28 cellular contexts compared by ENCODE assay signal in the genomic region with DNA sequence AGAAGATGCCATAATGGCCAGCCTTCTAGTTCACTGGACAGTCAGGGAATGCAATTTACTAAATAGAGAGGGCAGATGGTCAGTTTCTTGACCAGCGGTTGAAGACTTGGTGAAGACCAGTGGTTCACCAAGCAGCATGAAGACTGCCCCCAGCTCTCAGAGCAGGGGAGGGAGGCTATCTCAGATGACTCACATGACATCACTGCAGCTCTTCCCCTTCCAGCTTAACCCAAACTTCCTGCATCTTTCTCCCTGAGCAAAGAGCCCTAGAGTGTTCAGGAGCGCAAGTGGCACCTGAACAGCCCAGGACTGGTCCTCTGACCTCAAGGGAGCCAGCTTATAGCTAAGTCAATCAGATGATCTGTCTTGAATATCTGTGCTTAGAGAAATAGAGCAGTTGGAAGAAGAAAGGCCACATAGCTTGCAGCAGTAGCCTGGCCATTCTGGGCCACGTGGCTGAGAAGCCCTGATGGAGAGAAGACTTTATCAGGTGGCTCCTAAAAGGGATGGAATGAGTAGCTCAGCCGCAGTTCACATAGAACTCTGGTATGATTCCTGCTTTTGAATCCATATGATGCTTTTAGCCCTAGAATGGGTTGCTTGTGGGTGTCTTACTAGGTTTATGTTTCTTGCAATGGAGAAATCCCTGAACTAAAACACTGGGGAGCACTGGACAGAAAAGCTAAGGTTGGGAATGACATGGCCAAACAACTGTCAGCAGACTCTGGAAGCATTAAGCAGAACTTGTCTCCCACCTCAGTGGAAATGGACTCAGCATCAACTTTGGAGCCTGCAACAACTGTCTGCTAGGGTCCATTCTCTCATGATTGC.
"Had no signal": no experiment of that assay in that cellular context is flagged by ENCODE, and none has a peak within 500 bp of the region (broad histone marks: within the 10 kb centered on the region; RNA-seq: fewer than 3 reads in every experiment).

No MANE protein-coding gene starts in this region.

- H3K36me3 Mint-ChIP-seq: natural killer cell; neural progenitor cell; stimulated activated effector memory CD8-positive, alpha-beta T cell treated with anti-CD3 and anti-CD28 coated beads, Interleukin-12 subunit alpha, Interleukin-12 subunit beta, amount 100 ng/mL, for 72 hours; stimulated activated naive B cell treated with anti-CD40 and anti-IgM and Interleukin-4, amounts not matched to agents 10 μg/mL and 1 μg/mL and 100 μg/mL, for 72 hours; type B pancreatic cell had no signal

- H3K4me2 ChIP-seq: neural progenitor cell had no signal

- H2AFZ ChIP-seq: neural progenitor cell, parathyroid adenoma had no signal

- H3K27ac ChIP-seq: neural progenitor cell, ovary, parathyroid adenoma, psoas muscle, right lobe of liver, sigmoid colon, stomach, thoracic aorta, thyroid gland, tibial nerve, upper lobe of right lung, uterus had no signal

- H3K9ac ChIP-seq: neural progenitor cell, parathyroid adenoma had no signal

- H3K27me3 ChIP-seq: neural progenitor cell, ovary, right lobe of liver, sigmoid colon, thyroid gland, tibial nerve, upper lobe of right lung, uterus had no signal

- H3K27ac Mint-ChIP-seq: natural killer cell; nephron; neural progenitor cell; progenitor cell of endocrine pancreas; stimulated activated effector memory CD8-positive, alpha-beta T cell treated with anti-CD3 and anti-CD28 coated beads, Interleukin-12 subunit alpha, Interleukin-12 subunit beta, amount 100 ng/mL, for 72 hours; stimulated activated naive B cell treated with anti-CD40 and anti-IgM and Interleukin-4, amounts not matched to agents 10 μg/mL and 1 μg/mL and 100 μg/mL, for 72 hours; stimulated activated naive CD8-positive, alpha-beta T cell treated with anti-CD3 and anti-CD28 coated beads, Interleukin-15, Interleukin-2, amounts not matched to agents 100 ng/mL and 50 ng/mL, for 24 hours; type B pancreatic cell had no signal

- H3K9me3 Mint-ChIP-seq: natural killer cell; stimulated activated effector memory CD8-positive, alpha-beta T cell treated with anti-CD3 and anti-CD28 coated beads, Interleukin-12 subunit alpha, Interleukin-12 subunit beta, amount 100 ng/mL, for 72 hours; stimulated activated naive B cell treated with anti-CD40 and anti-IgM and Interleukin-4, amounts not matched to agents 10 μg/mL and 1 μg/mL and 100 μg/mL, for 72 hours; stimulated activated naive CD8-positive, alpha-beta T cell treated with anti-CD3 and anti-CD28 coated beads, Interleukin-15, Interleukin-2, amounts not matched to agents 100 ng/mL and 50 ng/mL, for 24 hours; type B pancreatic cell had no signal

- H3K79me2 ChIP-seq: parathyroid adenoma had no signal

- H3K9me3 ChIP-seq: ovary, psoas muscle, right lobe of liver, sigmoid colon, stomach, thoracic aorta, thyroid gland, tibial nerve, upper lobe of right lung, uterus had no signal

- H3K4me1 ChIP-seq: neural progenitor cell, parathyroid adenoma, psoas muscle, right lobe of liver, sigmoid colon, stomach, thyroid gland, tibial nerve, upper lobe of right lung, uterus had no signal

- H3K36me3 ChIP-seq: neural progenitor cell, ovary, right lobe of liver, sigmoid colon, stomach, thoracic aorta, thyroid gland, tibial nerve, upper lobe of right lung, uterus had no signal

- H3K4me3 ChIP-seq: neural progenitor cell, ovary, psoas muscle, right lobe of liver, sigmoid colon, stomach, thoracic aorta, thyroid gland, tibial nerve, upper lobe of right lung, uterus had no signal

- DNase-seq: natural killer cell; occipital lobe; ovary; posterior cingulate gyrus; psoas muscle; right cardiac atrium; right lobe of liver; sigmoid colon; small intestine; stimulated activated CD4-positive, alpha-beta T cell treated with anti-CD3 and anti-CD28 coated beads, Interleukin-15, amount 100 ng/mL, for 24 hours; stimulated activated CD4-positive, alpha-beta T cell treated with anti-CD3 and anti-CD28 coated beads, Interleukin-2, amount 100 ng/mL, for 24 hours; stimulated activated CD4-positive, alpha-beta T cell treated with anti-CD3 and anti-CD28 coated beads, Interleukin-2, amount 100 ng/mL, for 48 hours; stimulated activated CD4-positive, alpha-beta T cell treated with anti-CD3 and anti-CD28 coated beads, Interleukin-4, amount 100 ng/mL, for 24 hours; stimulated activated naive B cell treated with anti-CD40 and anti-IgM and Interleukin-4, amounts not matched to agents 10 μg/mL and 1 μg/mL and 100 μg/mL, for 72 hours; stimulated activated naive CD4-positive, alpha-beta T cell treated with Interleukin-2 at 50 U/mL for 16 hours; stomach; thyroid gland; upper lobe of right lung; uterus had no signal

- H3K4me1 Mint-ChIP-seq: natural killer cell; nephron; stimulated activated effector memory CD8-positive, alpha-beta T cell treated with anti-CD3 and anti-CD28 coated beads, Interleukin-12 subunit alpha, Interleukin-12 subunit beta, amount 100 ng/mL, for 72 hours; stimulated activated naive B cell treated with anti-CD40 and anti-IgM and Interleukin-4, amounts not matched to agents 10 μg/mL and 1 μg/mL and 100 μg/mL, for 72 hours had no signal

- H3K4me3 Mint-ChIP-seq: natural killer cell; nephron; neural progenitor cell; stimulated activated effector memory CD8-positive, alpha-beta T cell treated with anti-CD3 and anti-CD28 coated beads, Interleukin-12 subunit alpha, Interleukin-12 subunit beta, amount 100 ng/mL, for 72 hours; stimulated activated naive B cell treated with anti-CD40 and anti-IgM and Interleukin-4, amounts not matched to agents 10 μg/mL and 1 μg/mL and 100 μg/mL, for 72 hours; stimulated activated naive CD8-positive, alpha-beta T cell treated with anti-CD3 and anti-CD28 coated beads, Interleukin-15, Interleukin-2, amounts not matched to agents 100 ng/mL and 50 ng/mL, for 24 hours; type B pancreatic cell had no signal
